ENCODE assay signal across 1 cellular context in the genomic region with DNA sequence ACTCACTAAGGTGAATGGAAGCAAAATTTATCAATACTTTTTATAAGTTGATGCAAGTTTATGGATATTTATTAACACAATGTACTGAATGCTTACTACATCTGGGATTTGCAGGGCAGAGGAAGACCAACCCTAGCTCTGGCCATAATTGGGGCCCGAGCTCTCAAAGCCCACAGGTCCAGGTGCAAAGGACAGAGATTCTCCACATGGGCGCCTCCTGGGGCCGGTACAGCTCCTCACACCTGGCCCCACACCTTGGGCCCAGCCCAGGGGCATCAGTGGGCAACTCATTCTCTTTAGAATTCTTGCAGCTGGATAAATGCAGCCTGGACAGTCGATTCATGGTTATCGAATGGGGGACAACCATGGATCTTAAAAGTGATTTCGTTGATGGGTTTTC.
TF ChIP-seq lines count a peak whose summit lies in the region.

No MANE protein-coding gene starts in this region.

TF ChIP-seq in HepG2, 621 proteins besides CTCF, POLR2A, EP300 and RAD21:
- TF ChIP-seq ARID4A (CRISPR knock-in tag; IDR thresholded peaks at IDR 0.05; ENCODE audit: borderline replicate concordance) (no peak), ZNF687 (CRISPR knock-in tag; IDR thresholded peaks at IDR 0.05) (0 out of 2 replicates have a peak, but pooled peaks have one; percentile 17), HES4 (CRISPR knock-in tag; IDR thresholded peaks at IDR 0.05; ENCODE audit: borderline replicate concordance) (peak; percentile 18; the same call in 1 of the 2 replicates), ZMYM4 (CRISPR knock-in tag; IDR thresholded peaks at IDR 0.05) (0 out of 2 replicates have a peak, but pooled peaks have one; percentile 5), ZBTB40 (IDR thresholded peaks at IDR 0.05) (no peak), ZBTB40 (CRISPR knock-in tag; IDR thresholded peaks at IDR 0.05) (0 out of 2 replicates have a peak, but pooled peaks have one; percentile 11)
